8 cellular contexts compared by ENCODE assay signal in genomic region chr15:82832601-82833209, GRCh38. TPM values are rescaled to one million over a fixed set of nuclear protein-coding genes. Genes with fewer than 3 reads are reported as not detected.
DNase-seq lines count a peak whose midpoint lies in the region; ATAC-seq and TF ChIP-seq lines count a peak whose summit lies in the region.

No MANE protein-coding gene starts in this region.

- H3K9me3 ChIP-seq in aorta (ENCODE audit: control insufficient read depth, low read length), result peaks cover 1% of the 10 kb centered on the region

- ATAC-seq in GM19043 (IDR thresholded peaks at IDR 0.05; ENCODE audit: low read depth, unreplicated experiment), result peak; percentile 85
- peak; percentile 80 for ATAC-seq in HG03139 (IDR thresholded peaks at IDR 0.05; ENCODE audit: unreplicated experiment)
- ATAC-seq in aorta (ENCODE audit: low FRiP score), result no peak

- H3K4me1 ChIP-seq in aorta (ENCODE audit: control insufficient read depth in 1 of 2, insufficient read depth in 2 of 2, low read length in 2 of 2), result no peaks in the 10 kb centered on the region

- H3K36me3 ChIP-seq in aorta (ENCODE audit: control insufficient read depth in 1 of 2, insufficient read depth in 2 of 2, low read length in 1 of 2), result peaks cover 0 to 7% of the 10 kb centered on the region in 2 donors

- 52 to 54% methylated on average over 8 of the region's 8 CpGs for WGBS in aorta, 2 donors

- DNase-seq in AG09309 (ENCODE audit: low read depth), result peak; percentile 58
- DNase-seq in SW480 (ENCODE audit: low spot score), result peak; percentile 61
- DNase-seq in epithelial cell of prostate (ENCODE audit: low read depth, low spot score), result peak; percentile 50
- peak; percentile 52 to 53 for DNase-seq in stimulated activated CD4-positive, alpha-beta T cell treated with anti-CD3 and anti-CD28 coated beads, Interleukin-2, amount 100 ng/mL, for 24 hours
- no peak for DNase-seq in pons (ENCODE audit: low spot score)
- no peak for DNase-seq in aorta

- TF ChIP-seq CTCF in AG09309 (IDR thresholded peaks at IDR 0.05; ENCODE audit: control insufficient read depth, insufficient read depth, low read depth, low read length, missing control alignments), result peak; percentile 12

- intact Hi-C loops in aorta (cut with DNase I), result no loop called here

- H3K27ac ChIP-seq in epithelial cell of prostate, result peak overlapping the region; percentile 91
- H3K27ac ChIP-seq in aorta (ENCODE audit: low read depth in 1 of 2, low read length in 2 of 2), result no peak overlapping the region

- no peaks in the 10 kb centered on the region for H3K27me3 ChIP-seq in aorta (ENCODE audit: control insufficient read depth in 1 of 2, insufficient read depth in 2 of 2, low read length in 1 of 2)

- H3K4me3 ChIP-seq in AG09309 (ENCODE audit: control insufficient read depth, low read depth, low read length), result no peak overlapping the region
- no peak overlapping the region for H3K4me3 ChIP-seq in aorta (ENCODE audit: low read length in 2 of 2)

RNA-seq across cellular contexts. Expression of gene WHAMM, which starts 23.3 kb away (rescaled TPM):
- total RNA-seq in aorta, result 10 to 100 TPM; 11.5 to 11.8 TPM
- polyA plus RNA-seq in aorta, result 1 to 10 TPM; 2.0 to 4.2 TPM

RNA-seq across cellular contexts. Expression of gene FSD2, which starts 26.8 kb away (rescaled TPM):
- total RNA-seq in aorta, result not detected
- polyA plus RNA-seq in aorta, result under 1 TPM in 1 of 2 donors, not detected in 1; under 0.01 TPM

Comparison
In these comparisons a context has a peak if more than half of its experiments do, and no peak if none do; other contexts are left out.
1. DNase-seq: peak in AG09309 (single experiment), SW480 (single experiment), epithelial cell of prostate (single experiment) and stimulated activated CD4-positive, alpha-beta T cell treated with anti-CD3 and anti-CD28 coated beads, Interleukin-2, amount 100 ng/mL, for 24 hours (2 of 2); none in pons (single experiment) and aorta (0 of 2).